ENCODE assay signal across 18 cellular contexts in genomic region chr15:101398247-101398646, GRCh38.
DNase-seq lines count a peak whose midpoint lies in the region; ATAC-seq and TF ChIP-seq lines count a peak whose summit lies in the region.
"Had no signal": no experiment of that assay in that cellular context is flagged by ENCODE, and none has a peak within 500 bp of the region (broad histone marks: within the 10 kb centered on the region; RNA-seq: fewer than 3 reads in every experiment).

No MANE protein-coding gene starts in this region.

- H3K27ac Mint-ChIP-seq in naive thymus-derived CD4-positive, alpha-beta T cell: peak overlapping the region in 1 of 9 donors; percentile 55

- peak overlapping the region; percentile 73 for H3K4me2 ChIP-seq in PC-3 (ENCODE audit: low read length)
- H3K4me2 ChIP-seq: GM23338 had no signal

- POLR2A ChIA-PET in PC-3 (lab: Charles Lee; ENCODE audit: unreplicated experiment): no interaction called here
- POLR2A ChIA-PET in naive thymus-derived CD4-positive, alpha-beta T cell (lab: Charles Lee): no interaction called here

- in situ Hi-C loops in KBM-7 (cut with MboI; ENCODE audit: low pct_unique_long_range_greater_than_20kb, low sequenced_read_pairs): no loop called here

- no peak for TF ChIP-seq CTCF in PC-3 (conservative IDR thresholded peaks at IDR 0.05; ENCODE audit: low read depth, low read length)

- peak overlapping the region; percentile 43; the same call in 1 of the 2 replicates for H3K4me3 ChIP-seq in PC-3 (ENCODE audit: low read length)
- H3K4me3 ChIP-seq in naive thymus-derived CD4-positive, alpha-beta T cell (ENCODE audit: low read length): no peak overlapping the region
- H3K4me3 ChIP-seq: GM23338 had no signal

- peak overlapping the region; percentile 54 for H3K27ac ChIP-seq in PC-3 (ENCODE audit: low read length)
- no peak overlapping the region for H3K27ac ChIP-seq in naive thymus-derived CD4-positive, alpha-beta T cell (ENCODE audit: low read depth, low read length)

- peak overlapping the region; percentile 63; the same call in 1 of the 2 replicates for H2AFZ ChIP-seq in PC-3 (ENCODE audit: low read length)
- H2AFZ ChIP-seq: GM23338 had no signal

- H3K9me2 ChIP-seq in PC-3 (replicated peaks; ENCODE audit: low read length): no peaks in the 10 kb centered on the region

- intact Hi-C loops in PC-3 (cut with micrococcal nuclease): no loop called here
- intact Hi-C loops in naive thymus-derived CD4-positive, alpha-beta T cell (cut with micrococcal nuclease): no loop called here

- DNase-seq in activated CD8-positive, alpha-beta memory T cell treated with anti-CD3 and anti-CD28 coated beads for 24 hours: peak; percentile 43
- DNase-seq in activated CD8-positive, alpha-beta memory T cell treated with anti-CD3 and anti-CD28 coated beads, Interleukin-2, amount 50 U/mL, for 48 hours: no peak
- DNase-seq in PC-3 (peak; percentile 53), amniotic stem cell (lab: John Stamatoyannopoulos, UW) (no peak), KBM-7 (no peak), GOT3 (lab: John Stamatoyannopoulos, UW) (no peak)
- no peak for DNase-seq in naive thymus-derived CD4-positive, alpha-beta T cell
- DNase-seq: 8988T, NCI-H1417 treated with DMSO at 0.1 percent for 48 hours, NCI-H187 treated with DMSO at 0.1 percent for 48 hours, NCI-H2107, NCI-H446 treated with DMSO at 0.1 percent for 48 hours, NCI-H526 treated with DMSO at 0.1 percent for 48 hours, OCI-M1, Right ventricle myocardium superior had no signal

- no TSS peak for BruUV-seq in PC-3 (replicated peaks; lab: Mats Ljungman, UMichigan)

- no peaks in the 10 kb centered on the region for H3K9me3 ChIP-seq in PC-3 (ENCODE audit: low read length)
- H3K9me3 ChIP-seq in naive thymus-derived CD4-positive, alpha-beta T cell (ENCODE audit: control insufficient read depth in 2 of 3, low read length in 3 of 3): no peaks in the 10 kb centered on the region

- H3K4me1 ChIP-seq in PC-3 (ENCODE audit: insufficient read depth, low read length): peaks cover 13% of the 10 kb centered on the region
- H3K4me1 ChIP-seq in naive thymus-derived CD4-positive, alpha-beta T cell (ENCODE audit: control insufficient read depth in 2 of 2, insufficient read depth in 2 of 2, low read length in 2 of 2): no peaks in the 10 kb centered on the region

- H3K9me3 Mint-ChIP-seq in naive thymus-derived CD4-positive, alpha-beta T cell: peaks cover 0 to 5% (median 0%) of the 10 kb centered on the region in 11 donors

- no peaks in the 10 kb centered on the region for H3K79me2 ChIP-seq in PC-3 (ENCODE audit: low read length)

- H3K4me3 Mint-ChIP-seq in naive thymus-derived CD4-positive, alpha-beta T cell: no peak overlapping the region
- H3K4me3 Mint-ChIP-seq: GM23338 had no signal

- H3K36me3 Mint-ChIP-seq in naive thymus-derived CD4-positive, alpha-beta T cell: peaks cover 0 to 3% (median 0%) of the 10 kb centered on the region in 5 donors
- H3K36me3 Mint-ChIP-seq: CD14-positive monocyte had no signal

- H3K4me1 Mint-ChIP-seq in naive thymus-derived CD4-positive, alpha-beta T cell: peaks cover 0 to 2% (median 0%) of the 10 kb centered on the region in 7 donors

- CTCF ChIA-PET in PC-3 (lab: Charles Lee): no interaction called here
- CTCF ChIA-PET in naive thymus-derived CD4-positive, alpha-beta T cell (lab: Charles Lee): no interaction called here

- H3F3A ChIP-seq in PC-3 (ENCODE audit: low read length, unreplicated experiment): no peaks in the 10 kb centered on the region

- H3K9ac ChIP-seq in PC-3 (ENCODE audit: low read length): no peak overlapping the region

- H3K36me3 ChIP-seq in PC-3 (ENCODE audit: low read depth, low read length): no peaks in the 10 kb centered on the region
- no peaks in the 10 kb centered on the region for H3K36me3 ChIP-seq in naive thymus-derived CD4-positive, alpha-beta T cell (ENCODE audit: control insufficient read depth in 2 of 3, insufficient read depth in 3 of 3, low read length in 3 of 3)

- peak; percentile 59 for ATAC-seq in PC-3
- peak; percentile 16 for ATAC-seq in naive thymus-derived CD4-positive, alpha-beta T cell
- ATAC-seq: HCT116 had no signal

- peaks cover 13 to 69% (median 46%) of the 10 kb centered on the region in 5 donors for H3K27me3 Mint-ChIP-seq in naive thymus-derived CD4-positive, alpha-beta T cell

- H4K20me1 ChIP-seq in PC-3 (ENCODE audit: low read length): no peaks in the 10 kb centered on the region

- H3K27me3 ChIP-seq in PC-3 (ENCODE audit: low read length): peaks cover 35% of the 10 kb centered on the region
- no peaks in the 10 kb centered on the region for H3K27me3 ChIP-seq in naive thymus-derived CD4-positive, alpha-beta T cell (ENCODE audit: control insufficient read depth in 2 of 2, insufficient read depth in 2 of 2, low read length in 2 of 2)

Comparison
In these comparisons a context has a peak if more than half of its experiments do, and no peak if none do; other contexts are left out.
1. DNase-seq: peak in activated CD8-positive, alpha-beta memory T cell treated with anti-CD3 and anti-CD28 coated beads for 24 hours (single experiment) and PC-3 (single experiment); none in activated CD8-positive, alpha-beta memory T cell treated with anti-CD3 and anti-CD28 coated beads, Interleukin-2, amount 50 U/mL, for 48 hours (single experiment), naive thymus-derived CD4-positive, alpha-beta T cell (0 of 9), amniotic stem cell (single experiment), KBM-7 (single experiment) and GOT3 (single experiment).